11 cellular contexts compared by ENCODE assay signal in the genomic region with DNA sequence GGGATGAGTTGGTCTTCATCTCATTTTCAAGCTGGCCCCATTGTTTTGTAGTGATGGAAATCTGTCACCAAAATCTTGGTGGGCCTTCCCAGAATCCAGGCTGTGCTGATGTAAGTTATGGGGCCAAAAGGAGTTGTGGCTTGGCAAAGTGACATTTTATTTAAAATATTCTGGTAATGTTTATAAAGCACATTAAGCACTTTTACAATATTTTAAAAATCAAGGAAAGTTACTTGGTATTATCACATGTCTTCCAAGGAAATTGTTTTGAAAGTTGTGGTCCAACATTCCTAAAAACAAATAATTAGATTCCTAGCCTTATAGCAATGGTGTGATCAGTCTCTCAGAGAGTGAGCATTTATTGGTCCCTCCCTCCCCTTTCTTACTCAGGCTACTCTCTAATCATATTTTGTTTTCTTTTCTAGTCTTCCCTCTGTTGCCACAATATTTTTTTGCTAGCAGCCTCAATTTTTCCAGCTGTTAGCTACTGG.
"Had no signal": no experiment of that assay in that cellular context is flagged by ENCODE, and none has a peak within 500 bp of the region (broad histone marks: within the 10 kb centered on the region; RNA-seq: fewer than 3 reads in every experiment).

No MANE protein-coding gene starts in this region.

- H3K27me3 ChIP-seq: esophagus muscularis mucosa, right atrium auricular region, tibial artery, vagina had no signal

- H3K36me3 ChIP-seq: esophagus muscularis mucosa, right atrium auricular region, tibial artery, vagina had no signal

- H3K9me3 ChIP-seq: esophagus muscularis mucosa, right atrium auricular region, tibial artery, vagina had no signal

- H3K4me1 ChIP-seq: right atrium auricular region, tibial artery, vagina had no signal

- DNase-seq: activated B cell treated with CpG ODN at 0.5 μM for 24 hours; activated CD4-positive, alpha-beta T cell treated with anti-CD3 and anti-CD28 coated beads, Interleukin-2, amount 50 U/mL, for 1 hour; activated naive CD4-positive, alpha-beta T cell treated with anti-CD3 and anti-CD28 coated beads, Interleukin-2, amount 50 U/mL, for 16 hours; activated T-cell treated with anti-CD3 and anti-CD28 coated beads for 4 hours; amniotic stem cell; small intestine; tibial artery had no signal

- H3K27ac ChIP-seq: esophagus muscularis mucosa, right atrium auricular region, tibial artery, vagina had no signal

- ATAC-seq: activated T-helper 17 cell treated with anti-CD3 and anti-CD28 coated beads, Interleukin-2, amount 50 U/mL, for 72 hours had no signal

- H3K4me3 ChIP-seq: esophagus muscularis mucosa, right atrium auricular region, tibial artery, vagina had no signal
